1 cellular context compared by ENCODE assay signal in genomic region chr3:128555881-128556280, GRCh38.
TF ChIP-seq lines count a peak whose summit lies in the region.

No MANE protein-coding gene starts in this region.

TF ChIP-seq in H1, 55 proteins besides CTCF, POLR2A, EP300 and RAD21:
- TF ChIP-seq, protein P1, sequence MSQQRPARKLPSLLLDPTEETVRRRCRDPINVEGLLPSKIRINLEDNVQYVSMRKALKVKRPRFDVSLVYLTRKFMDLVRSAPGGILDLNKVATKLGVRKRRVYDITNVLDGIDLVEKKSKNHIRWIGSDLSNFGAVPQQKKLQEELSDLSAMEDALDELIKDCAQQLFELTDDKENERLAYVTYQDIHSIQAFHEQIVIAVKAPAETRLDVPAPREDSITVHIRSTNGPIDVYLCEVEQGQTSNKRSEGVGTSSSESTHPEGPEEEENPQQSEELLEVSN (IDR thresholded peaks at IDR 0.05), result no peak
- TF ChIP-seq NANOG (IDR thresholded peaks at IDR 0.05; ENCODE audit: insufficient read depth, low read depth, low read length, poor library complexity, severe bottlenecking) (no peak), SP4 (IDR thresholded peaks at IDR 0.05; ENCODE audit: low read length) (no peak), HDAC2 (IDR thresholded peaks at IDR 0.05; ENCODE audit: borderline replicate concordance in 1 of 2, low read depth in 2 of 2, low read length in 2 of 2) (no peak), CEBPB (IDR thresholded peaks at IDR 0.05; ENCODE audit: low read depth, low read length) (no peak), CBX8 (IDR thresholded peaks at IDR 0.05; ENCODE audit: borderline replicate concordance, low read depth, low read length) (no peak), KDM5A (IDR thresholded peaks at IDR 0.05; ENCODE audit: low read length) (no peak), CHD1 (IDR thresholded peaks at IDR 0.05; ENCODE audit: low read depth, low read length) (no peak), POLR2AphosphoS5 (IDR thresholded peaks at IDR 0.05; ENCODE audit: low read depth, low read length) (no peak), EGR1 (IDR thresholded peaks at IDR 0.05; ENCODE audit: borderline replicate concordance, low read depth, low read length) (no peak), SP1 (IDR thresholded peaks at IDR 0.05; ENCODE audit: low read depth, low read length) (no peak), JUN (IDR thresholded peaks at IDR 0.05; ENCODE audit: low read depth, low read length) (no peak), YY1 (IDR thresholded peaks at IDR 0.05; ENCODE audit: low read depth, low read length) (no peak), ZNF274 (IDR thresholded peaks at IDR 0.05; ENCODE audit: borderline replicate concordance, extremely low read depth, low read length) (no peak), EZH2 (IDR thresholded peaks at IDR 0.05; ENCODE audit: low read depth, low read length, severe bottlenecking) (no peak), RNF2 (IDR thresholded peaks at IDR 0.05; ENCODE audit: borderline replicate concordance, low read depth, low read length, missing control alignments, poor library complexity, severe bottlenecking) (no peak), SP2 (IDR thresholded peaks at IDR 0.05; ENCODE audit: low read length) (no peak), SIRT6 (IDR thresholded peaks at IDR 0.05; ENCODE audit: low read length) (no peak), RFX5 (IDR thresholded peaks at IDR 0.05; ENCODE audit: borderline replicate concordance, low read depth, low read length) (no peak), SIX5 (IDR thresholded peaks at IDR 0.05; ENCODE audit: low read depth, low read length) (no peak)
